11 cellular contexts compared by ENCODE assay signal in the genomic region with DNA sequence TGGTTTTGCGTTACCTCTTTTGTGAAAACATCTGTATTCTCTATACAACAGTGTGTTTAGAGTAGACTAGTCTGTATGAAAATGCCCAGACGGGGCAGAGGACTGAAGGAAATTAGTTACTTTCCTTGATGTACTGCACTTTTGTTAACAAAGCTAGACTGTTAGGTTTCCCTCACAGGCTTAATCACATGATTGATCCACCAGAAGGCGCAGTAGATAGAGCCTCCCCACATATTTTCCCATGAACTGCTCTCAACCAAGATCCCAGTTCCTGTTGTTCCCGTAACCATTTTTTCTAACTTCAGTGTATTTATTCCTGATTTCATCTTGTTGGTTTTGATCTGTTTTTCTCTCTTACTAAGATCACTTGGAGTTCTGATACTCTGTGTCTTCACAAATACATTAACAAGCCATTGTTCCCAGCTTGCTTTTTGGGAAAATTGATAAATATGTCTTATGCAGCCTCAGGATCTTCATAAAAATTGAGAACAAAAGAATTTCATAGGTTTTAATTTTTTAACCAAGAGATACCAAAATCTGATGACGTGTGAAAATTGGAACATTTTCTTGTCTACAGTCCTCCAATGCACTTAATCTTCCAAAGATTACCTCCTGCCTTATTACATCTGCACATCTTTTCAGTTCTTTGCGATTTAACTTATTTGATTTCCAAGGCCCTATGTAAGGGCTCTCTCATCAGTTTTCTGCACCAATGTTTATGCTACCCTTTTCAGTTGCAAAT. TPM values are rescaled to one million over a fixed set of nuclear protein-coding genes. Genes with fewer than 3 reads are reported as not detected.
DNase-seq lines count a peak whose midpoint lies in the region; ATAC-seq lines count a peak whose summit lies in the region.
"Had no signal": no experiment of that assay in that cellular context is flagged by ENCODE, and none has a peak within 500 bp of the region (broad histone marks: within the 10 kb centered on the region; RNA-seq: fewer than 3 reads in every experiment).

No MANE protein-coding gene starts in this region.

- no peaks in the 10 kb centered on the region for H3K27me3 Mint-ChIP-seq in stimulated activated naive CD8-positive, alpha-beta T cell treated with anti-CD3 and anti-CD28 coated beads, Interleukin-15, Interleukin-2, amounts not matched to agents 100 ng/mL and 50 ng/mL, for 24 hours
- no peaks in the 10 kb centered on the region for H3K27me3 Mint-ChIP-seq in stimulated activated naive CD8-positive, alpha-beta T cell treated with anti-CD3 and anti-CD28 coated beads, Interleukin-15, amount 100 ng/mL, for 72 hours
- no peaks in the 10 kb centered on the region for H3K27me3 Mint-ChIP-seq in activated naive CD8-positive, alpha-beta T cell treated with anti-CD3 and anti-CD28 coated beads, Interleukin-2, amount 10 ng/mL, durations not matched to agents 7 days and 5 days

- ATAC-seq in stimulated activated naive CD8-positive, alpha-beta T cell treated with anti-CD3 and anti-CD28 coated beads, Interleukin-15, amount 100 ng/mL, for 72 hours, result no peak
- ATAC-seq in activated naive CD8-positive, alpha-beta T cell treated with anti-CD3 and anti-CD28 coated beads, Interleukin-2, amount 10 ng/mL, durations not matched to agents 7 days and 5 days (ENCODE audit: low read depth), result no peak
- ATAC-seq in esophagus mucosa (no peak), GM21447 (IDR thresholded peaks at IDR 0.05; ENCODE audit: unreplicated experiment) (no peak)
- ATAC-seq: CD8-positive, alpha-beta T cell had no signal

- peaks cover 33% of the 10 kb centered on the region for H3K36me3 Mint-ChIP-seq in stimulated activated naive CD8-positive, alpha-beta T cell treated with anti-CD3 and anti-CD28 coated beads, Interleukin-15, Interleukin-2, amounts not matched to agents 100 ng/mL and 50 ng/mL, for 24 hours (ENCODE audit: low read depth)
- H3K36me3 Mint-ChIP-seq in activated naive CD8-positive, alpha-beta T cell treated with anti-CD3 and anti-CD28 coated beads, Interleukin-2, amount 10 ng/mL, durations not matched to agents 7 days and 5 days, result peaks cover 10% of the 10 kb centered on the region

- H3K27ac Mint-ChIP-seq in stimulated activated naive CD8-positive, alpha-beta T cell treated with anti-CD3 and anti-CD28 coated beads, Interleukin-15, Interleukin-2, amounts not matched to agents 100 ng/mL and 50 ng/mL, for 24 hours, result peak overlapping the region; percentile 50
- H3K27ac Mint-ChIP-seq in stimulated activated naive CD8-positive, alpha-beta T cell treated with anti-CD3 and anti-CD28 coated beads, Interleukin-15, amount 100 ng/mL, for 72 hours, result peak overlapping the region in 1 of 2 donors; percentile 12
- no peak overlapping the region for H3K27ac Mint-ChIP-seq in activated naive CD8-positive, alpha-beta T cell treated with anti-CD3 and anti-CD28 coated beads, Interleukin-2, amount 10 ng/mL, durations not matched to agents 7 days and 5 days
- H3K27ac Mint-ChIP-seq: CD8-positive, alpha-beta T cell had no signal

- peaks cover 35% of the 10 kb centered on the region for H3K4me1 Mint-ChIP-seq in stimulated activated naive CD8-positive, alpha-beta T cell treated with anti-CD3 and anti-CD28 coated beads, Interleukin-15, Interleukin-2, amounts not matched to agents 100 ng/mL and 50 ng/mL, for 24 hours (ENCODE audit: low read depth)
- peaks cover 50% of the 10 kb centered on the region for H3K4me1 Mint-ChIP-seq in stimulated activated naive CD8-positive, alpha-beta T cell treated with anti-CD3 and anti-CD28 coated beads, Interleukin-15, amount 100 ng/mL, for 72 hours
- H3K4me1 Mint-ChIP-seq in activated naive CD8-positive, alpha-beta T cell treated with anti-CD3 and anti-CD28 coated beads, Interleukin-2, amount 10 ng/mL, durations not matched to agents 7 days and 5 days, result peaks cover 29% of the 10 kb centered on the region

- no peak for DNase-seq in stimulated activated naive CD8-positive, alpha-beta T cell treated with anti-CD3 and anti-CD28 coated beads, Interleukin-15, amount 100 ng/mL, for 72 hours
- DNase-seq in activated naive CD8-positive, alpha-beta T cell treated with anti-CD3 and anti-CD28 coated beads, Interleukin-2, amount 10 ng/mL, durations not matched to agents 7 days and 5 days, result no peak
- DNase-seq in medulla oblongata (ENCODE audit: extremely low spot score), result peak; percentile 57
- no peak for DNase-seq in T1000 (lab: John Stamatoyannopoulos, UW)
- no peak for DNase-seq in AG20443 (ENCODE audit: low spot score)
- DNase-seq: activated effector memory CD4-positive, alpha-beta T cell treated with Interleukin-2 at 50 U/mL for 16 hours; CD8-positive, alpha-beta T cell; NCI-H510A treated with DMSO at 0.1 percent for 48 hours had no signal

- POLR2A ChIA-PET in activated naive CD8-positive, alpha-beta T cell treated with anti-CD3 and anti-CD28 coated beads, Interleukin-2, amount 10 ng/mL, durations not matched to agents 7 days and 5 days (lab: Charles Lee), result no interaction called here

- no peaks in the 10 kb centered on the region for H3K9me3 Mint-ChIP-seq in stimulated activated naive CD8-positive, alpha-beta T cell treated with anti-CD3 and anti-CD28 coated beads, Interleukin-15, Interleukin-2, amounts not matched to agents 100 ng/mL and 50 ng/mL, for 24 hours
- no peaks in the 10 kb centered on the region for H3K9me3 Mint-ChIP-seq in stimulated activated naive CD8-positive, alpha-beta T cell treated with anti-CD3 and anti-CD28 coated beads, Interleukin-15, amount 100 ng/mL, for 72 hours
- no peaks in the 10 kb centered on the region for H3K9me3 Mint-ChIP-seq in activated naive CD8-positive, alpha-beta T cell treated with anti-CD3 and anti-CD28 coated beads, Interleukin-2, amount 10 ng/mL, durations not matched to agents 7 days and 5 days
- H3K9me3 Mint-ChIP-seq: CD8-positive, alpha-beta T cell had no signal

- peak overlapping the region; percentile 40 for H3K4me3 Mint-ChIP-seq in stimulated activated naive CD8-positive, alpha-beta T cell treated with anti-CD3 and anti-CD28 coated beads, Interleukin-15, Interleukin-2, amounts not matched to agents 100 ng/mL and 50 ng/mL, for 24 hours
- no peak overlapping the region for H3K4me3 Mint-ChIP-seq in stimulated activated naive CD8-positive, alpha-beta T cell treated with anti-CD3 and anti-CD28 coated beads, Interleukin-15, amount 100 ng/mL, for 72 hours
- H3K4me3 Mint-ChIP-seq in activated naive CD8-positive, alpha-beta T cell treated with anti-CD3 and anti-CD28 coated beads, Interleukin-2, amount 10 ng/mL, durations not matched to agents 7 days and 5 days, result peak overlapping the region; percentile 42
- H3K4me3 Mint-ChIP-seq: CD8-positive, alpha-beta T cell had no signal

RNA-seq across cellular contexts. Expression of a gene that starts 2.9 kb away (rescaled TPM):
- 10 to 100 TPM; 38.5 to 39.7 TPM for total RNA-seq in activated naive CD8-positive, alpha-beta T cell treated with anti-CD3 and anti-CD28 coated beads, Interleukin-2, amount 10 ng/mL, durations not matched to agents 7 days and 5 days
- 36.7 TPM for total RNA-seq in esophagus mucosa

RNA-seq across cellular contexts. Expression of a gene that starts 6.9 kb away (rescaled TPM):
- total RNA-seq in activated naive CD8-positive, alpha-beta T cell treated with anti-CD3 and anti-CD28 coated beads, Interleukin-2, amount 10 ng/mL, durations not matched to agents 7 days and 5 days, result 100 to 1,000 TPM; 121 to 122 TPM
- total RNA-seq in esophagus mucosa, result 48.7 TPM

Comparison
In these comparisons a context has a peak if more than half of its experiments do, and no peak if none do; other contexts are left out.
1. H3K4me3 Mint-ChIP-seq: peak in stimulated activated naive CD8-positive, alpha-beta T cell treated with anti-CD3 and anti-CD28 coated beads, Interleukin-15, Interleukin-2, amounts not matched to agents 100 ng/mL and 50 ng/mL, for 24 hours (single experiment) and activated naive CD8-positive, alpha-beta T cell treated with anti-CD3 and anti-CD28 coated beads, Interleukin-2, amount 10 ng/mL, durations not matched to agents 7 days and 5 days (single experiment); none in stimulated activated naive CD8-positive, alpha-beta T cell treated with anti-CD3 and anti-CD28 coated beads, Interleukin-15, amount 100 ng/mL, for 72 hours (0 of 2).